ENCODE assay signal across 16 cellular contexts in the genomic region with DNA sequence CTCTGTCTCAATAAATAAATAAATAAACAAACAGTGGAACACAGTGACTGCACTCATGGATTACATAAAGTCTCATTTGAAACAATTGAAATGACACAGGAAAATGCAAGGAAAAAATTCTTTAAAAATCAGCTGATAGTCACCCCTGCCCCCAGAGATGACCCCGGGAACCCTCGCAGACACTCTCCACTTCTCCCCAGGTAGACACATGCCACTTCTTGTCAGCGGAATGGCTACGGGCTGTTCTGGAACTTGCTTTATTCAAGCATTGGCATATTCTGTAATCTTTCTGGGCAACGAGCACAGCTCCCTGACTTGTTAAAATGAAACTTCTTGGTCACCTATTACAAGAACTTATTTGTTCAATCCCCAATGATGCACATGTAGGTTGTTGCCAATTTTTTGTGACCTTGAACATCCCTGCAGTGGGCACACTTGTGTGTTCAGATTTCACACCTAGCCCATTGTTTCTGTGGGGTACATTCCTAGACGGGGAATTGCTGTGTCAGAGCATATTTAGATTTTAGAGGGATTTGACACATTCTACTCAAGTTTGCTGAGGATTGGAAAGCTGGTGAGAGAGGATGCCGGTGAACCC. TPM values are rescaled to one million over a fixed set of nuclear protein-coding genes. Genes with fewer than 3 reads are reported as not detected.
DNase-seq lines count a peak whose midpoint lies in the region; ATAC-seq and TF ChIP-seq lines count a peak whose summit lies in the region.
"Had no signal": no experiment of that assay in that cellular context is flagged by ENCODE, and none has a peak within 500 bp of the region (broad histone marks: within the 10 kb centered on the region; RNA-seq: fewer than 3 reads in every experiment).

No MANE protein-coding gene starts in this region.

- H3F3A ChIP-seq in SK-N-SH (replicated peaks; ENCODE audit: insufficient read depth): peaks cover 9% of the 10 kb centered on the region

- H2BK5ac ChIP-seq in H9 (ENCODE audit: insufficient read length, low read length): no peak overlapping the region

- H4K20me1 ChIP-seq in H9 (ENCODE audit: control insufficient read depth, insufficient read depth, insufficient read length): no peaks in the 10 kb centered on the region
- H4K20me1 ChIP-seq in SK-N-SH (ENCODE audit: insufficient read depth): no peaks in the 10 kb centered on the region

- no peak overlapping the region for H4K8ac ChIP-seq in H9 (replicated peaks; ENCODE audit: insufficient read length, low read depth, low read length)

- no peaks in the 10 kb centered on the region for H3K23me2 ChIP-seq in H9 (ENCODE audit: insufficient read length, low read depth, low read length, poor library complexity, severe bottlenecking)

- H3K23ac ChIP-seq in H9 (ENCODE audit: insufficient read length, low read depth, low read length): no peak overlapping the region

- no peak overlapping the region for H3K27ac Mint-ChIP-seq in H9
- no peak overlapping the region for H3K27ac Mint-ChIP-seq in endodermal cell
- H3K27ac Mint-ChIP-seq in activated naive CD8-positive, alpha-beta T cell treated with anti-CD3 and anti-CD28 coated beads for 36 hours: no peak overlapping the region
- H3K27ac Mint-ChIP-seq: GM23338 had no signal

- H3K4me3 ChIP-seq in Panc1 (ENCODE audit: low read depth in 2 of 2, low read length in 2 of 2) (no peak overlapping the region), endodermal cell (ENCODE audit: low read length) (no peak overlapping the region), stomach (no peak overlapping the region), SK-N-SH (ENCODE audit: low read depth in 2 of 2, low read length in 1 of 2) (no peak overlapping the region)
- H3K4me3 ChIP-seq: GM23338, MG63 had no signal

- no peak overlapping the region for H2BK120ac ChIP-seq in H9 (ENCODE audit: low read depth, low read length, poor library complexity, severe bottlenecking)

- H2AK5ac ChIP-seq in H9 (ENCODE audit: insufficient read length, low read length): no peak overlapping the region

- no peak overlapping the region for H4K91ac ChIP-seq in H9 (ENCODE audit: insufficient read length, low read depth, low read length)

- no peak overlapping the region for H3K14ac ChIP-seq in H9 (ENCODE audit: insufficient read depth, low read length)

- no peaks in the 10 kb centered on the region for H3K79me1 ChIP-seq in H9 (ENCODE audit: insufficient read depth, low read depth, low read length, poor library complexity, severe bottlenecking)

- H3K4me1 ChIP-seq in H9 (ENCODE audit: insufficient read depth, low read length): no peaks in the 10 kb centered on the region
- peaks cover 47% of the 10 kb centered on the region for H3K4me1 ChIP-seq in Panc1 (ENCODE audit: control insufficient read depth, insufficient read depth, low read length)
- H3K4me1 ChIP-seq in endodermal cell (ENCODE audit: control insufficient read depth, insufficient read depth, low read length): no peaks in the 10 kb centered on the region
- no peaks in the 10 kb centered on the region for H3K4me1 ChIP-seq in stomach
- 0 out of 4 replicates have a peak, but pooled peaks cover 0 to 7% of the 10 kb centered on the region in 2 experiments for H3K4me1 ChIP-seq in SK-N-SH (ENCODE audit: control insufficient read depth in 1 of 2, insufficient read depth in 2 of 2, low read depth in 1 of 2, low read length in 1 of 2)

- H3K27ac ChIP-seq in H9 (ENCODE audit: insufficient read length, low read depth, low read length): no peak overlapping the region
- peak overlapping the region; percentile 76 for H3K27ac ChIP-seq in Panc1 (ENCODE audit: low read length)
- no peak overlapping the region for H3K27ac ChIP-seq in endodermal cell (ENCODE audit: low read depth, low read length)
- no peak overlapping the region for H3K27ac ChIP-seq in stomach
- no peak overlapping the region for H3K27ac ChIP-seq in SK-N-SH (ENCODE audit: low read depth in 2 of 2, low read length in 1 of 2)

- in situ Hi-C loops in Panc1 (cut with HindIII; ENCODE audit: low pct_unique_long_range_greater_than_20kb, low sequenced_read_pairs): no loop called here

- BruUV-seq in Panc1 (replicated peaks; lab: Mats Ljungman, UMichigan): no TSS peak

- H3K9me3 ChIP-seq in H9 (ENCODE audit: control insufficient read depth, low read depth, low read length) (no peaks in the 10 kb centered on the region), Panc1 (ENCODE audit: control insufficient read depth, insufficient read depth, low read depth, low read length) (no peaks in the 10 kb centered on the region), endodermal cell (ENCODE audit: control insufficient read depth, low read length) (no peaks in the 10 kb centered on the region), stomach (no peaks in the 10 kb centered on the region), SK-N-SH (no peaks in the 10 kb centered on the region)
- H3K9me3 ChIP-seq: MG63 had no signal

- H3K9me2 ChIP-seq in SK-N-SH: no peaks in the 10 kb centered on the region

- no peak overlapping the region for H3K9ac ChIP-seq in H9 (ENCODE audit: extremely low read depth, insufficient read length, low read length)
- H3K9ac ChIP-seq in endodermal cell (ENCODE audit: extremely low read depth, low read length, poor library complexity, severe bottlenecking): no peak overlapping the region
- no peak overlapping the region for H3K9ac ChIP-seq in SK-N-SH

- TF ChIP-seq POLR2A in stomach (IDR thresholded peaks at IDR 0.05): no peak

- TF ChIP-seq EP300 in stomach (IDR thresholded peaks at IDR 0.05): no peak
- TF ChIP-seq EP300 in SK-N-SH (IDR thresholded peaks at IDR 0.05; ENCODE audit: borderline replicate concordance in 1 of 2, low read depth in 1 of 2, low read length in 1 of 2): no peak

- no peak overlapping the region for H3K4ac ChIP-seq in H9 (ENCODE audit: low read depth, low read length)

- H3K27me3 Mint-ChIP-seq in H9 (ENCODE audit: low read depth) (no peaks in the 10 kb centered on the region), endodermal cell (ENCODE audit: insufficient read depth) (no peaks in the 10 kb centered on the region)
- no peaks in the 10 kb centered on the region for H3K27me3 Mint-ChIP-seq in activated naive CD8-positive, alpha-beta T cell treated with anti-CD3 and anti-CD28 coated beads for 36 hours

- WGBS in H9 (ENCODE audit: extremely low coverage, insufficient read length, low lambda C conversion rate): no CpG with 5 or more reads among the region's 7 CpGs
- WGBS in endodermal cell (ENCODE audit: insufficient coverage in 1 of 2, insufficient read length in 1 of 2), 2 experiments: 90 to 93% methylated on average over 7 of the region's 7 CpGs
- WGBS in stomach, 5 donors: 89 to 93% (median 92%) methylated on average over 7 of the region's 7 CpGs
- 93% methylated on average over 7 of the region's 7 CpGs for WGBS in SK-N-SH (ENCODE audit: low lambda C conversion rate)

- no peak overlapping the region for H3K4me3 Mint-ChIP-seq in H9
- no peak overlapping the region for H3K4me3 Mint-ChIP-seq in endodermal cell
- H3K4me3 Mint-ChIP-seq in activated naive CD8-positive, alpha-beta T cell treated with anti-CD3 and anti-CD28 coated beads for 36 hours: no peak overlapping the region
- H3K4me3 Mint-ChIP-seq: GM23338 had no signal

- CTCF ChIA-PET in Panc1 (lab: Charles Lee) (interaction anchor here (1.0 kb wide), 1 partner anchor 195 kb away, joined by 4 read pairs; no protein-coding TSS in a partner anchor), SK-N-SH (lab: Yijun Ruan, JAX) (no interaction called here)

- H2BK20ac ChIP-seq in H9 (ENCODE audit: low read depth, low read length, poor library complexity, severe bottlenecking): no peak overlapping the region

- H2AFZ ChIP-seq in H9 (ENCODE audit: low read length) (no peak overlapping the region), SK-N-SH (ENCODE audit: low read depth) (no peak overlapping the region)
- H2AFZ ChIP-seq: GM23338 had no signal

- intact Hi-C loops in Panc1 (cut with micrococcal nuclease; ENCODE audit: unreplicated experiment): no loop called here
- intact Hi-C loops in stomach (cut with DNase I; ENCODE audit: low total_unique reads): no loop called here
- intact Hi-C loops in left ventricle myocardium superior (cut with micrococcal nuclease): no loop called here

- ATAC-seq in Panc1 (peak; percentile 69), left ventricle myocardium superior (no peak)
- ATAC-seq: GM23338 had no signal

- H3K4me2 ChIP-seq in H9 (ENCODE audit: insufficient read depth, insufficient read length, low read length) (no peak overlapping the region), SK-N-SH (no peak overlapping the region)
- H3K4me2 ChIP-seq: GM23338 had no signal

- H3K27me3 ChIP-seq in H9 (ENCODE audit: insufficient read depth, low read length) (0 out of 2 replicates have a peak, but pooled peaks cover 2% of the 10 kb centered on the region), Panc1 (ENCODE audit: control insufficient read depth, insufficient read depth, low read length) (no peaks in the 10 kb centered on the region), endodermal cell (ENCODE audit: control insufficient read depth, insufficient read depth, low read length, poor library complexity, severe bottlenecking) (no peaks in the 10 kb centered on the region), stomach (no peaks in the 10 kb centered on the region), SK-N-SH (ENCODE audit: insufficient read depth) (no peaks in the 10 kb centered on the region)
- H3K27me3 ChIP-seq: MG63 had no signal

- POLR2A ChIA-PET in Panc1 (lab: Charles Lee): no interaction called here
- POLR2A ChIA-PET in SK-N-SH (lab: Yijun Ruan, JAX): no interaction called here

- H3K36me3 ChIP-seq in Panc1 (ENCODE audit: control insufficient read depth, insufficient read depth, low read length): no peaks in the 10 kb centered on the region
- no peaks in the 10 kb centered on the region for H3K36me3 ChIP-seq in endodermal cell (ENCODE audit: control insufficient read depth, insufficient read depth, low read length)
- no peaks in the 10 kb centered on the region for H3K36me3 ChIP-seq in stomach
- H3K36me3 ChIP-seq in SK-N-SH (replicated peaks in 1 of 2; ENCODE audit: control insufficient read depth in 1 of 2, insufficient read depth in 2 of 2, low read length in 1 of 2): peaks cover 0 to 6% of the 10 kb centered on the region in 2 experiments
- H3K36me3 ChIP-seq: MG63 had no signal

- no peak overlapping the region for H3K18ac ChIP-seq in H9 (ENCODE audit: insufficient read length, low read depth, low read length)

- TF ChIP-seq RAD21 in SK-N-SH (IDR thresholded peaks at IDR 0.05; ENCODE audit: low read length): no peak

- H3K36me3 Mint-ChIP-seq in H9 (ENCODE audit: insufficient read depth in 1 of 3, low read depth in 3 of 3) (no peaks in the 10 kb centered on the region), endodermal cell (ENCODE audit: low read depth) (no peaks in the 10 kb centered on the region)
- H3K36me3 Mint-ChIP-seq in activated naive CD8-positive, alpha-beta T cell treated with anti-CD3 and anti-CD28 coated beads for 36 hours: no peaks in the 10 kb centered on the region

- no peak overlapping the region for H3K56ac ChIP-seq in H9 (ENCODE audit: insufficient read length, low read depth, low read length)

- no peak overlapping the region for H4K5ac ChIP-seq in H9 (ENCODE audit: insufficient read length, low read depth, low read length)

- TF ChIP-seq CTCF in H9 (conservative IDR thresholded peaks at IDR 0.05) (no peak), Panc1 (IDR thresholded peaks at IDR 0.05) (no peak), endodermal cell (conservative IDR thresholded peaks at IDR 0.05) (no peak), stomach (IDR thresholded peaks at IDR 0.05) (no peak), SK-N-SH (IDR thresholded peaks at IDR 0.05) (no peak)

- H2BK12ac ChIP-seq in H9 (ENCODE audit: insufficient read length, low read depth, low read length): no peak overlapping the region

- H3K79me2 ChIP-seq in H9 (ENCODE audit: insufficient read depth, low read length) (no peaks in the 10 kb centered on the region), SK-N-SH (ENCODE audit: insufficient read depth) (peaks cover 42% of the 10 kb centered on the region; the same call in 1 of the 2 replicates)

- no peaks in the 10 kb centered on the region for H3K9me3 Mint-ChIP-seq in H9
- no peaks in the 10 kb centered on the region for H3K9me3 Mint-ChIP-seq in endodermal cell
- H3K9me3 Mint-ChIP-seq in activated naive CD8-positive, alpha-beta T cell treated with anti-CD3 and anti-CD28 coated beads for 36 hours: peaks cover 1% of the 10 kb centered on the region
- H3K9me3 Mint-ChIP-seq: GM23338 had no signal

- H3T11ph ChIP-seq in H9 (ENCODE audit: low read length): no peak overlapping the region

- H3K4me1 Mint-ChIP-seq in H9 (peaks cover 3 to 6% of the 10 kb centered on the region in 2 experiments; a peak in 3 of 4 replicates), endodermal cell (no peaks in the 10 kb centered on the region)
- H3K4me1 Mint-ChIP-seq in activated naive CD8-positive, alpha-beta T cell treated with anti-CD3 and anti-CD28 coated beads for 36 hours: no peaks in the 10 kb centered on the region

- DNase-seq in H9 (peak; percentile 6), Panc1 (ENCODE audit: low read depth, low spot score) (no peak), endodermal cell (peak; percentile 6), stomach (peak; percentile 10), SK-N-SH (no peak), left ventricle myocardium superior (no peak)
- DNase-seq in activated naive CD8-positive, alpha-beta T cell treated with anti-CD3 and anti-CD28 coated beads for 36 hours: no peak
- DNase-seq: COR-L47, GF-D8, Karpas-422, MG63, NCI-H1092 treated with DMSO at 0.1 percent for 48 hours, NCI-H1694, NCI-H524 treated with DMSO at 0.1 percent for 48 hours, SHP77 had no signal

- H2BK15ac ChIP-seq in H9 (ENCODE audit: low read depth, low read length): no peak overlapping the region

RNA-seq across cellular contexts. Expression of a gene that starts 32.8 kb away (rescaled TPM):
- total RNA-seq in H9 (2021): 0.15 and 0.22 TPM in 2 replicates
- total RNA-seq in Panc1 (2021; ENCODE audit: unreplicated experiment): 69.8 TPM
- 49.0 TPM for polyA plus RNA-seq in Panc1 (2012; ENCODE audit: insufficient read length)
- total RNA-seq in endodermal cell: not detected
- polyA plus RNA-seq in endodermal cell (2013, experiment 1 of 2): 0.43 TPM
- polyA plus RNA-seq in endodermal cell (2013, experiment 2 of 2): not detected
- total RNA-seq in stomach: 10 to 100 TPM in 1 of 5 donors, 1 to 10 TPM in 1, under 1 TPM in 1, not detected in 2; 0.92 to 11.7 (median 1.9) TPM
- polyA plus RNA-seq in stomach: 10 to 100 TPM in 2 of 3 donors, 1 to 10 TPM in 1; 5.3 to 41.5 (median 16.4) TPM
- 3.0 and 3.6 TPM in 2 replicates for polyA plus RNA-seq in SK-N-SH (2012; rRNA removed)
- polyA plus RNA-seq in SK-N-SH (2012; cell fraction: cytosol; rRNA removed): 1.4 and 1.6 TPM in 2 replicates
- 7.8 and 9.9 TPM in 2 replicates for polyA plus RNA-seq in SK-N-SH (2012; cell fraction: nucleus; rRNA removed)
- not detected for total RNA-seq in activated naive CD8-positive, alpha-beta T cell treated with anti-CD3 and anti-CD28 coated beads for 36 hours
- not detected for total RNA-seq in left ventricle myocardium superior
- polyA plus RNA-seq: GM23338 had no signal

Comparison
In these comparisons a context has a peak if more than half of its experiments do, and no peak if none do; other contexts are left out.
1. DNase-seq: peak in H9 (single experiment), endodermal cell (single experiment) and stomach (single experiment); none in Panc1 (single experiment), SK-N-SH (single experiment), activated naive CD8-positive, alpha-beta T cell treated with anti-CD3 and anti-CD28 coated beads for 36 hours (single experiment) and left ventricle myocardium superior (single experiment).